Comparison of ENCODE assay signal across 28 cellular contexts in genomic region chr15:56690733-56691132, GRCh38.
"Had no signal": no experiment of that assay in that cellular context is flagged by ENCODE, and none has a peak within 500 bp of the region (broad histone marks: within the 10 kb centered on the region; RNA-seq: fewer than 3 reads in every experiment).

No MANE protein-coding gene starts in this region.

- H3K4me2 ChIP-seq: hepatocyte had no signal

- H3K27ac ChIP-seq: colonic mucosa, coronary artery, dorsolateral prefrontal cortex, epithelial cell of prostate, esophagus muscularis mucosa, esophagus squamous epithelium, foreskin keratinocyte, gastrocnemius medialis, gastroesophageal sphincter, heart left ventricle, heart right ventricle, hepatocyte had no signal

- H3K4me3 ChIP-seq: colonic mucosa, coronary artery, dorsolateral prefrontal cortex, esophagus muscularis mucosa, esophagus squamous epithelium, gastrocnemius medialis, gastroesophageal sphincter, heart left ventricle, heart right ventricle, hepatocyte had no signal

- H3K27me3 ChIP-seq: colonic mucosa, dorsolateral prefrontal cortex, esophagus muscularis mucosa, esophagus squamous epithelium, foreskin keratinocyte, gastrocnemius medialis, gastroesophageal sphincter, heart left ventricle, heart right ventricle, hepatocyte had no signal

- DNase-seq: colonic mucosa; cortex of kidney; dermis blood vessel endothelial cell; dorsolateral prefrontal cortex; effector CD4-positive, alpha-beta T cell; effector CD8-positive, alpha-beta T cell; effector memory CD8-positive, alpha-beta T cell; endodermal cell; erythroblast; esophagus squamous epithelium; foreskin fibroblast; foreskin keratinocyte; foreskin melanocyte; gastrocnemius medialis; glutamatergic neuron; head of caudate nucleus; heart left ventricle; heart right ventricle had no signal

- H3K9me3 ChIP-seq: colonic mucosa, esophagus muscularis mucosa, esophagus squamous epithelium, gastrocnemius medialis, gastroesophageal sphincter, heart left ventricle, heart right ventricle had no signal

- H3K79me2 ChIP-seq: hepatocyte had no signal

- FAIRE-seq: colon, endometrium, endothelial cell of umbilical vein, frontal cortex had no signal

- H3K4me1 ChIP-seq: colonic mucosa, esophagus squamous epithelium, foreskin keratinocyte, gastrocnemius medialis had no signal

- H3K36me3 ChIP-seq: colonic mucosa had no signal

- ATAC-seq: effector memory CD8-positive, alpha-beta T cell; esophagus mucosa; foreskin keratinocyte; gastrocnemius medialis; gastroesophageal sphincter; heart left ventricle; heart right ventricle had no signal

- H2AFZ ChIP-seq: hepatocyte had no signal
